ENCODE assay signal across 5 cellular contexts in the genomic region with DNA sequence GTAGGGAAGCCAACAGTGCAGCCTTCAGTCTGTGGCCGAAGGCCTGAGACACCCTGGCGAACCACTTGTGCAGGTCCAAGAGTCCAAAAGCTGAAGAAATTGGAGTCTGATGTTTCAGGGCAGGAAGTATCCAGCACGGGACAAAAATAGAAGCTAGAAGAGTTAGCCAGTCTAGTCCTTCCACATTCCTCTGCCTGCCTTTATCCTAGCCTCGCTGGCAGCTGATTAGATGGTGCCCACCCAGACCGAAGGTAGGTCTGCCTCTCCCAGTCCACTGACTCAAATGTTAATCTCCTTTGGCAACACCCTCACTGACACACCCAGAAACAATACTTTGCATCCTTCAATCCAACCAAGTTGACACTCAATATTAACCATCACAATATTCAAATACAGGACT.
A peak's percentile ranks its signal among the peaks of the same experiment; 100 is the strongest.
DNase-seq lines count a peak whose midpoint lies in the region; TF ChIP-seq lines count a peak whose summit lies in the region.
"Not testable (repeated sequence)": the region's sequence is repeated elsewhere in the genome, so short reads cannot be mapped to it uniquely, and the experiment has no call there.

No MANE protein-coding gene starts in this region.

- POLR2A ChIA-PET in PC-9 (lab: Charles Lee; ENCODE audit: unreplicated experiment), result interaction anchor here (0.7 kb wide), 1 partner anchor 40 kb away, joined by 4 read pairs; no protein-coding TSS in a partner anchor

- H3K36me3 ChIP-seq in PC-9 (ENCODE audit: low read depth); stomach: not testable (repeated sequence)

- H4K20me1 ChIP-seq in PC-9 (ENCODE audit: insufficient read depth), result not testable (repeated sequence)

- H3K27ac Mint-ChIP-seq in Calu3 (ENCODE audit: unreplicated experiment) (peak overlapping the region; percentile 85), neural crest cell (ENCODE audit: unreplicated experiment) (peak overlapping the region; percentile 14)

- H3K4me2 ChIP-seq in PC-9, result peak overlapping the region; percentile 41

- H3K27me3 ChIP-seq in PC-9 (ENCODE audit: insufficient read depth, low read depth); stomach: not testable (repeated sequence)

- H3K4me1 Mint-ChIP-seq in Calu3 (ENCODE audit: low read depth, unreplicated experiment), result peaks cover 29% of the 10 kb centered on the region
- not testable (repeated sequence) for H3K4me1 Mint-ChIP-seq in neural crest cell

- DNase-seq in Calu3 (peak; percentile 45), PC-9 (peak; percentile 57 to 59), stomach (peak; percentile 31)
- DNase-seq in epithelial cell of prostate (ENCODE audit: low read depth, low spot score); neural crest cell (ENCODE audit: low read depth, low spot score): not testable (repeated sequence)

- H3K4me3 ChIP-seq in PC-9, stomach: not testable (repeated sequence)

- H3F3A ChIP-seq in PC-9 (ENCODE audit: insufficient read depth, low read depth), result not testable (repeated sequence)

- H3K79me2 ChIP-seq in PC-9 (ENCODE audit: low read depth), result not testable (repeated sequence)

- TF ChIP-seq EP300 in stomach (IDR thresholded peaks at IDR 0.05), result not testable (repeated sequence)

- not testable (repeated sequence) for TF ChIP-seq CTCF in Calu3 (IDR thresholded peaks at IDR 0.05; ENCODE audit: unreplicated experiment); PC-9 (conservative IDR thresholded peaks at IDR 0.05); neural crest cell (conservative IDR thresholded peaks at IDR 0.05); stomach (IDR thresholded peaks at IDR 0.05)

- not testable (repeated sequence) for H3K4me3 Mint-ChIP-seq in Calu3 (ENCODE audit: low read depth, unreplicated experiment); neural crest cell

- not testable (repeated sequence) for H3K36me3 Mint-ChIP-seq in Calu3 (ENCODE audit: insufficient read depth, unreplicated experiment); neural crest cell (ENCODE audit: low read depth)

- H3K27ac ChIP-seq in PC-9, stomach: not testable (repeated sequence)
- peak overlapping the region; percentile 24 for H3K27ac ChIP-seq in epithelial cell of prostate

- intact Hi-C loops in Calu3 (cut with micrococcal nuclease; ENCODE audit: unreplicated experiment); PC-9 (cut with micrococcal nuclease; ENCODE audit: unreplicated experiment); stomach (cut with DNase I; ENCODE audit: low total_unique reads): not testable (repeated sequence)

- not testable (repeated sequence) for BruUV-seq in Calu3 (replicated peaks; lab: Mats Ljungman, UMichigan); PC-9 (replicated peaks; lab: Mats Ljungman, UMichigan)

- peak overlapping the region; percentile 67; the same call in 1 of the 2 replicates for H2AFZ ChIP-seq in PC-9

- H3K27me3 Mint-ChIP-seq in Calu3 (ENCODE audit: unreplicated experiment); neural crest cell (ENCODE audit: low read depth): not testable (repeated sequence)

- H3K9me2 ChIP-seq in PC-9 (ENCODE audit: insufficient read depth), result not testable (repeated sequence)

- not testable (repeated sequence) for H3K9me3 Mint-ChIP-seq in Calu3 (ENCODE audit: low read depth, unreplicated experiment)
- H3K9me3 Mint-ChIP-seq in neural crest cell, result peaks cover 12% of the 10 kb centered on the region

- not testable (repeated sequence) for TF ChIP-seq POLR2A in stomach (IDR thresholded peaks at IDR 0.05)

- not testable (repeated sequence) for H3K9me3 ChIP-seq in PC-9 (ENCODE audit: insufficient read depth, low read depth); stomach

- CTCF ChIA-PET in Calu3 (lab: Charles Lee), result interaction anchor here (0.9 kb wide), 1 partner anchor 11 kb away, joined by 3 read pairs; no protein-coding TSS in a partner anchor
- CTCF ChIA-PET in PC-9 (lab: Charles Lee), result not testable (repeated sequence)

- WGBS in stomach, 5 donors, result 63 to 69% (median 67%) methylated on average over 5 of the region's 5 CpGs

- peaks cover 18% of the 10 kb centered on the region for H3K4me1 ChIP-seq in PC-9 (replicated peaks; ENCODE audit: insufficient read depth)
- H3K4me1 ChIP-seq in stomach, result not testable (repeated sequence)
